26 cellular contexts compared by ENCODE assay signal in the genomic region with DNA sequence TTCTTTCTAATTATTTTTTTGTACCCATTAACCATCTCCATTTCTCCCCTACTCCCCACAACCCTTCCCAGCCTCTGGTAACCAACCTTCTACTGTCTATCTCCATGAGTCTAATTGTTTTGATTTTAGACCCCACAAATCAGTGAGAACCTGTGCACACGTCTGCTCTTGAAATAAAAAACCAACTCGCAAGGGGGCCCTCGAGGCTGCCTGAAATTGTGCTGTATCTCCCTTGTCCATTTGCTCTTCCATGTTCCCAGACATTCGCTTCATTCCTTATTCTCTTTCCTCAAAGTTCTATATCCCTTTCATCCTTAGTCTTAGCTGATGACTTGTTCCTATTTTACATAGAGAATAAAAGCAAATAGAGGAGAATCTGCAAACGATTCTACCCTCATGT.
DNase-seq lines count a peak whose midpoint lies in the region; TF ChIP-seq lines count a peak whose summit lies in the region.
"Had no signal": no experiment of that assay in that cellular context is flagged by ENCODE, and none has a peak within 500 bp of the region (broad histone marks: within the 10 kb centered on the region; RNA-seq: fewer than 3 reads in every experiment).

No MANE protein-coding gene starts in this region.

- H3K4me3 Mint-ChIP-seq in neural crest cell = no peak overlapping the region
- H3K4me3 Mint-ChIP-seq: B cell; CD14-positive monocyte; CD4-positive, alpha-beta memory T cell; CD4-positive, CD25-positive, alpha-beta regulatory T cell; CD8-positive, alpha-beta memory T cell had no signal

- no peaks in the 10 kb centered on the region for H3K36me3 Mint-ChIP-seq in neural crest cell (ENCODE audit: low read depth)
- H3K36me3 Mint-ChIP-seq: CD14-positive monocyte; CD4-positive, alpha-beta memory T cell; CD4-positive, CD25-positive, alpha-beta regulatory T cell; CD8-positive, alpha-beta memory T cell had no signal

- H3K27ac Mint-ChIP-seq in neural crest cell (ENCODE audit: unreplicated experiment) = peak overlapping the region; percentile 75
- H3K27ac Mint-ChIP-seq: B cell; CD4-positive, alpha-beta memory T cell; CD8-positive, alpha-beta memory T cell had no signal

- TF ChIP-seq CTCF in C4-2B (conservative IDR thresholded peaks at IDR 0.05) (peak; percentile 12; the same call in 1 of the 2 replicates), LNCaP clone FGC (IDR thresholded peaks at IDR 0.05; ENCODE audit: control insufficient read depth, extremely low read depth, insufficient read depth) (peak; percentile 28), VCaP (conservative IDR thresholded peaks at IDR 0.05) (peak; percentile 38), neural crest cell (conservative IDR thresholded peaks at IDR 0.05) (no peak), brain microvascular endothelial cell (IDR thresholded peaks at IDR 0.05; ENCODE audit: low read depth, low read length, missing control alignments) (no peak)

- H3K36me3 ChIP-seq in brain microvascular endothelial cell (replicated peaks) = no peaks in the 10 kb centered on the region
- H3K36me3 ChIP-seq: BLaER1 treated with 17β-estradiol and CSF1 and Interleukin-3, amounts not matched to agents 10 nM and 100 nM had no signal

- H3K4me3 ChIP-seq in LNCaP clone FGC (ENCODE audit: low read depth, low read length) (no peak overlapping the region), brain microvascular endothelial cell (ENCODE audit: low read depth, low read length) (no peak overlapping the region)
- H3K4me3 ChIP-seq: BLaER1 treated with 17β-estradiol and CSF1 and Interleukin-3, amounts not matched to agents 10 nM and 100 nM; GM12878 had no signal

- H3K9me3 Mint-ChIP-seq in neural crest cell = peaks cover 4% of the 10 kb centered on the region

- H3K27me3 ChIP-seq in brain microvascular endothelial cell (replicated peaks) = no peaks in the 10 kb centered on the region
- H3K27me3 ChIP-seq: BLaER1 treated with 17β-estradiol and CSF1 and Interleukin-3, amounts not matched to agents 10 nM and 100 nM had no signal

- H3K27me3 Mint-ChIP-seq in neural crest cell (ENCODE audit: low read depth) = no peaks in the 10 kb centered on the region
- H3K27me3 Mint-ChIP-seq: B cell; CD4-positive, alpha-beta memory T cell; CD4-positive, CD25-positive, alpha-beta regulatory T cell had no signal

- H3K27ac ChIP-seq in C4-2B = no peak overlapping the region
- no peak overlapping the region for H3K27ac ChIP-seq in VCaP
- H3K27ac ChIP-seq in brain microvascular endothelial cell = no peak overlapping the region
- H3K27ac ChIP-seq: BLaER1 treated with 17β-estradiol and CSF1 and Interleukin-3, amounts not matched to agents 10 nM and 100 nM had no signal

- DNase-seq in LNCaP clone FGC (ENCODE audit: low read depth) = no peak
- no peak for DNase-seq in neural crest cell (ENCODE audit: low read depth, low spot score)
- DNase-seq in NCI-H345 treated with DMSO at 0.1 percent for 48 hours (lab: John Stamatoyannopoulos, UW; ENCODE audit: unreplicated experiment) = no peak
- DNase-seq in kidney tubule cell (ENCODE audit: low spot score) = no peak
- DNase-seq in brain microvascular endothelial cell = no peak
- no peak for DNase-seq in AG08395 (ENCODE audit: low spot score)
- DNase-seq: 8988T; ACHN; AML-193; CD4-positive, alpha-beta memory T cell; CD4-positive, CD25-positive, alpha-beta regulatory T cell; CD8-positive, alpha-beta memory T cell; COR-L47; DMS 273 treated with DMSO at 0.1 percent for 48 hours; DMS153; DMS53; DMS79; DND-41; EL; GDM1 had no signal

- H3K4me1 Mint-ChIP-seq in neural crest cell = no peaks in the 10 kb centered on the region
- H3K4me1 Mint-ChIP-seq: B cell; CD14-positive monocyte; CD4-positive, alpha-beta memory T cell; CD4-positive, CD25-positive, alpha-beta regulatory T cell; CD8-positive, alpha-beta memory T cell had no signal

- in situ Hi-C loops in brain microvascular endothelial cell (cut with HindIII; ENCODE audit: low pct_ligation_motif_present, low sequenced_read_pairs) = no loop called here

Comparison
In these comparisons a context has a peak if more than half of its experiments do, and no peak if none do; other contexts are left out.
1. CTCF ChIP-seq: peak in C4-2B (single experiment), LNCaP clone FGC (single experiment) and VCaP (single experiment); none in neural crest cell (single experiment) and brain microvascular endothelial cell (single experiment).